ENCODE assay signal across 18 cellular contexts in the genomic region with DNA sequence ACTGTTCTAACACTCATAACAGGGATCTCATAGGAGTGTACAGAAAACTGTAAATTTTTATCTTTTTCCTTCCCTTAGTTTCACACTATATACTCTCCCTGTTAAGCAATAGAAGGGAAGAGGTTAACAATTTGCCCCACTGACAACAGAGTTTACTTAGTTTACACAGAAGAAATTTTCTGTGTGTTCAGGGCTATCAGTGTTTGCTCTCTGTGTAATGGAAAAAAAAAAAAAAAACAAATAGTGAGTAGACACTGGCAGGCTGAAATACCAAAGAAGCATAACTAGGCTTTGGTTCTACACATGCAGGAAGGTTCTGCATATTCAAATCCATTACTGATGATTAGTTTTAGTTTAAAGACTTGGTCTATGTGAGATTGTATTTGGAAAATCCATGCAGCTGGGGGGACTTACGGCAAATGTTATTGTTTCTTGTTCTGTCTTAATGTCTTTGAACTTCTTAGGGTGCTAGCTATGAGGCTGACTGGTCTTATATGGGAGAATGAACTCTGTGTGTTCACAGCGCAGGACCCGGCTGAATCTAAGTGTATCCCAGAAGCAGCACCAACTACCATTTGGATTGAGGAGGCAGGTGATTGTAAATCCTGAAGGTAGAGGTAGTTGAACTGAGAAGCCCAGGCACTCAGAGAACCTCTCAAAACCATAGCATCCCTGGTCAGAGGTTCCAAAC.
DNase-seq lines count a peak whose midpoint lies in the region; ATAC-seq, FAIRE-seq and TF ChIP-seq lines count a peak whose summit lies in the region.
"Had no signal": no experiment of that assay in that cellular context is flagged by ENCODE, and none has a peak within 500 bp of the region (broad histone marks: within the 10 kb centered on the region; RNA-seq: fewer than 3 reads in every experiment).

No MANE protein-coding gene starts in this region.

- peak overlapping the region; percentile 73 for H2BK120ac ChIP-seq in mesendoderm (ENCODE audit: low read depth, low read length)

- H3K36me3 ChIP-seq in body of pancreas (replicated peaks in 1 of 2; ENCODE audit: insufficient read depth in 1 of 2, low read depth in 2 of 2) (no peaks in the 10 kb centered on the region), mesendoderm (ENCODE audit: control insufficient read depth, insufficient read depth, low read length) (no peaks in the 10 kb centered on the region), upper lobe of left lung (no peaks in the 10 kb centered on the region)
- H3K36me3 ChIP-seq: vagina had no signal

- no peak for TF ChIP-seq CTCF in 22Rv1 (IDR thresholded peaks at IDR 0.05)
- no peak for TF ChIP-seq CTCF in body of pancreas (IDR thresholded peaks at IDR 0.05)
- no peak for TF ChIP-seq CTCF in upper lobe of left lung (IDR thresholded peaks at IDR 0.05)

- no peaks in the 10 kb centered on the region for H3K79me1 ChIP-seq in mesendoderm (ENCODE audit: low read length)

- H3K36me3 Mint-ChIP-seq in activated CD4-positive, alpha-beta T cell treated with anti-CD3 and anti-CD28 coated beads, Interleukin-2, amount 10 ng/mL, durations not matched to agents 24 days and 14 days (ENCODE audit: low read depth) = no peaks in the 10 kb centered on the region
- H3K36me3 Mint-ChIP-seq: CD4-positive, CD25-positive, alpha-beta regulatory T cell had no signal

- H3K56ac ChIP-seq in mesendoderm (ENCODE audit: low read length) = no peak overlapping the region

- no peaks in the 10 kb centered on the region for H3K4me1 Mint-ChIP-seq in activated CD4-positive, alpha-beta T cell treated with anti-CD3 and anti-CD28 coated beads, Interleukin-2, amount 10 ng/mL, durations not matched to agents 24 days and 14 days
- H3K4me1 Mint-ChIP-seq: activated CD4-positive, alpha-beta T cell treated with anti-CD3 and anti-CD28 coated beads, Interleukin-2, amount 10 ng/mL, durations not matched to agents 7 days and 5 days; CD4-positive, CD25-positive, alpha-beta regulatory T cell had no signal

- H3K4me3 ChIP-seq in body of pancreas (no peak overlapping the region), mesendoderm (ENCODE audit: low read length) (no peak overlapping the region), upper lobe of left lung (no peak overlapping the region)
- H3K4me3 ChIP-seq: vagina had no signal

- no peak overlapping the region for H3K23ac ChIP-seq in mesendoderm (ENCODE audit: low read length)

- H3K4me3 Mint-ChIP-seq in activated CD4-positive, alpha-beta T cell treated with anti-CD3 and anti-CD28 coated beads, Interleukin-2, amount 10 ng/mL, durations not matched to agents 24 days and 14 days = no peak overlapping the region
- H3K4me3 Mint-ChIP-seq: activated CD4-positive, alpha-beta T cell treated with anti-CD3 and anti-CD28 coated beads, Interleukin-2, amount 10 ng/mL, durations not matched to agents 7 days and 5 days; CD4-positive, CD25-positive, alpha-beta regulatory T cell had no signal

- TF ChIP-seq EP300 in upper lobe of left lung (IDR thresholded peaks at IDR 0.05) = no peak

- ATAC-seq in body of pancreas (peak; percentile 71), GM21526 (IDR thresholded peaks at IDR 0.05; ENCODE audit: low FRiP score, unreplicated experiment) (no peak), upper lobe of left lung (ENCODE audit: low FRiP score in 2 of 2) (no peak)
- ATAC-seq: foreskin keratinocyte had no signal

- H3K27ac ChIP-seq in 22Rv1 (peak overlapping the region; percentile 90), body of pancreas (peak overlapping the region; percentile 22 to 68 (median 60)), mesendoderm (ENCODE audit: low read depth, low read length) (no peak overlapping the region), upper lobe of left lung (no peak overlapping the region)
- H3K27ac ChIP-seq: vagina had no signal

- no peak overlapping the region for H3K27ac Mint-ChIP-seq in activated CD4-positive, alpha-beta T cell treated with anti-CD3 and anti-CD28 coated beads, Interleukin-2, amount 10 ng/mL, durations not matched to agents 24 days and 14 days
- H3K27ac Mint-ChIP-seq: activated CD4-positive, alpha-beta T cell treated with anti-CD3 and anti-CD28 coated beads, Interleukin-2, amount 10 ng/mL, durations not matched to agents 7 days and 5 days; CD4-positive, CD25-positive, alpha-beta regulatory T cell had no signal

- peaks cover 3% of the 10 kb centered on the region for H3K9me3 Mint-ChIP-seq in activated CD4-positive, alpha-beta T cell treated with anti-CD3 and anti-CD28 coated beads, Interleukin-2, amount 10 ng/mL, durations not matched to agents 24 days and 14 days
- H3K9me3 Mint-ChIP-seq: activated CD4-positive, alpha-beta T cell treated with anti-CD3 and anti-CD28 coated beads, Interleukin-2, amount 10 ng/mL, durations not matched to agents 7 days and 5 days had no signal

- H3K27me3 ChIP-seq in body of pancreas (no peaks in the 10 kb centered on the region), mesendoderm (ENCODE audit: insufficient read depth, low read length, poor library complexity) (no peaks in the 10 kb centered on the region), upper lobe of left lung (no peaks in the 10 kb centered on the region)
- H3K27me3 ChIP-seq: foreskin keratinocyte, vagina had no signal

- H3K27me3 Mint-ChIP-seq in activated CD4-positive, alpha-beta T cell treated with anti-CD3 and anti-CD28 coated beads, Interleukin-2, amount 10 ng/mL, durations not matched to agents 24 days and 14 days = peaks cover 24% of the 10 kb centered on the region

- H3K79me2 ChIP-seq in mesendoderm (ENCODE audit: control insufficient read depth, insufficient read depth, low read length) = no peaks in the 10 kb centered on the region

- H3K4ac ChIP-seq in mesendoderm (ENCODE audit: low read depth, low read length) = no peak overlapping the region

- H4K5ac ChIP-seq in mesendoderm (ENCODE audit: low read length) = no peak overlapping the region

- DNase-seq in HuH-7 (ENCODE audit: low spot score) (peak; percentile 15), body of pancreas (peak in 1 of 4 donors; percentile 13), mesendoderm (no peak), upper lobe of left lung (no peak), urothelium cell line (ENCODE audit: low spot score) (no peak)
- DNase-seq in activated CD4-positive, alpha-beta T cell treated with anti-CD3 and anti-CD28 coated beads, Interleukin-2, amount 10 ng/mL, durations not matched to agents 24 days and 14 days = no peak
- DNase-seq: activated CD4-positive, alpha-beta T cell treated with anti-CD3 and anti-CD28 coated beads, Interleukin-2, amount 10 ng/mL, durations not matched to agents 7 days and 5 days; activated CD8-positive, alpha-beta memory T cell treated with anti-CD3 and anti-CD28 coated beads, Interleukin-2, amount 50 U/mL, for 4 hours; activated effector memory CD4-positive, alpha-beta T cell treated with Interleukin-2 at 50 U/mL for 16 hours; CD4-positive, CD25-positive, alpha-beta regulatory T cell; DMS79; NCI-H1092; NCI-H2029 treated with DMSO at 0.1 percent for 48 hours had no signal

- FAIRE-seq in urothelium cell line (lab: Jason Lieb, UNC) = no peak
- FAIRE-seq: bronchial epithelial cell had no signal

- intact Hi-C loops in body of pancreas (cut with DNase I) = no loop called here
- intact Hi-C loops in activated CD4-positive, alpha-beta T cell treated with anti-CD3 and anti-CD28 coated beads, Interleukin-2, amount 10 ng/mL, durations not matched to agents 24 days and 14 days (cut with micrococcal nuclease) = no loop called here

- H3K4me2 ChIP-seq in mesendoderm (ENCODE audit: low read length) = no peak overlapping the region

- TF ChIP-seq POLR2A in body of pancreas (IDR thresholded peaks at IDR 0.05) (peak in 1 of 3 donors; percentile 32), upper lobe of left lung (IDR thresholded peaks at IDR 0.05) (no peak)

- no peak overlapping the region for H3K18ac ChIP-seq in mesendoderm (ENCODE audit: low read length)

- peaks cover 61% of the 10 kb centered on the region for H3K4me1 ChIP-seq in body of pancreas
- H3K4me1 ChIP-seq in mesendoderm (ENCODE audit: control insufficient read depth, low read depth, low read length) = peaks cover 7% of the 10 kb centered on the region
- H3K4me1 ChIP-seq in upper lobe of left lung = peaks cover 0 to 4% (median 1%) of the 10 kb centered on the region in 4 donors

- H3K9ac ChIP-seq in mesendoderm (ENCODE audit: low read length) = no peak overlapping the region

- H2BK5ac ChIP-seq in mesendoderm (ENCODE audit: low read length) = no peak overlapping the region

- no peak overlapping the region for H2BK15ac ChIP-seq in mesendoderm (replicated peaks; ENCODE audit: low read depth)

- no peaks in the 10 kb centered on the region for H3K9me3 ChIP-seq in body of pancreas
- no peaks in the 10 kb centered on the region for H3K9me3 ChIP-seq in upper lobe of left lung
- H3K9me3 ChIP-seq: vagina had no signal

- 41 to 46% methylated on average over 3 of the region's 3 CpGs for WGBS in body of pancreas, 2 donors
- WGBS in mesendoderm (ENCODE audit: extremely low coverage, insufficient coverage, low lambda C conversion rate) = no CpG with 5 or more reads among the region's 3 CpGs
- 87 to 91% methylated on average over 3 of the region's 3 CpGs for WGBS in upper lobe of left lung, 2 donors

- H2AK5ac ChIP-seq in mesendoderm (ENCODE audit: low read length) = no peak overlapping the region

- no peak overlapping the region for H4K8ac ChIP-seq in mesendoderm (ENCODE audit: low read depth, low read length)

Comparison
In these comparisons a context has a peak if more than half of its experiments do, and no peak if none do; other contexts are left out.
1. H3K27ac ChIP-seq: peak in 22Rv1 (single experiment) and body of pancreas (4 of 4); none in mesendoderm (single experiment) and upper lobe of left lung (0 of 4).